10 cellular contexts compared by ENCODE assay signal in genomic region chr20:45842169-45842812, GRCh38. TPM values are rescaled to one million over a fixed set of nuclear protein-coding genes. Genes with fewer than 3 reads are reported as not detected.
DNase-seq lines count a peak whose midpoint lies in the region; ATAC-seq and TF ChIP-seq lines count a peak whose summit lies in the region.
"Had no signal": no experiment of that assay in that cellular context is flagged by ENCODE, and none has a peak within 500 bp of the region (broad histone marks: within the 10 kb centered on the region; RNA-seq: fewer than 3 reads in every experiment).

No MANE protein-coding gene starts in this region.

- peak overlapping the region; percentile 20 for H3K27ac Mint-ChIP-seq in activated naive CD4-positive, alpha-beta T cell treated with anti-CD3 and anti-CD28 coated beads, Interleukin-2, amount 10 ng/mL, durations not matched to agents 7 days and 5 days

- H3K27me3 Mint-ChIP-seq in activated naive CD4-positive, alpha-beta T cell treated with anti-CD3 and anti-CD28 coated beads, Interleukin-2, amount 10 ng/mL, durations not matched to agents 7 days and 5 days, result no peaks in the 10 kb centered on the region

- POLR2A ChIA-PET in OCI-LY7 (lab: Charles Lee), result interaction anchor here (0.6 to 2.4 kb wide), 12 partner anchors 10 to 166 kb away, joined by 3 to 11 read pairs (median 5); partner anchors contain the start of genes ACOT8, SNX21, ZSWIM1 and ZSWIM3

- intact Hi-C loops in OCI-LY7 (cut with micrococcal nuclease; ENCODE audit: unreplicated experiment) (no loop called here), aorta (cut with DNase I) (no loop called here)

- H3K9me2 ChIP-seq in OCI-LY7 (ENCODE audit: insufficient read depth, low read length), result no peaks in the 10 kb centered on the region
- no peaks in the 10 kb centered on the region for H3K9me2 ChIP-seq in MM.1S (replicated peaks; ENCODE audit: insufficient read depth, low read length)

- TF ChIP-seq CTCF in OCI-LY7 (conservative IDR thresholded peaks at IDR 0.05; ENCODE audit: low read length), result no peak
- no peak for TF ChIP-seq CTCF in MM.1S (IDR thresholded peaks at IDR 0.05; ENCODE audit: low read length)

- H3K27me3 ChIP-seq in aorta (ENCODE audit: control insufficient read depth in 1 of 2, insufficient read depth in 2 of 2, low read length in 1 of 2) (no peaks in the 10 kb centered on the region), MM.1S (replicated peaks; ENCODE audit: insufficient read depth, low read length) (no peaks in the 10 kb centered on the region)

- DNase-seq in activated naive CD4-positive, alpha-beta T cell treated with anti-CD3 and anti-CD28 coated beads, Interleukin-2, amount 10 ng/mL, durations not matched to agents 7 days and 5 days, result no peak
- no peak for DNase-seq in activated naive CD4-positive, alpha-beta T cell treated with Interleukin-2 at 50 U/mL for 16 hours
- peak; percentile 84 for DNase-seq in OCI-LY7 (ENCODE audit: low spot score)
- DNase-seq in hepatic stellate cell (ENCODE audit: low spot score), result peak; percentile 32
- no peak for DNase-seq in aorta
- no peak for DNase-seq in MM.1S
- DNase-seq in SHP77 (lab: John Stamatoyannopoulos, UW), result no peak
- DNase-seq: ACHN; activated naive CD4-positive, alpha-beta T cell treated with anti-CD3 and anti-CD28 coated beads, Interleukin-2, amount 50 U/mL, for 16 hours had no signal

- peaks cover 32% of the 10 kb centered on the region; the same call in 1 of the 2 replicates for H3K36me3 ChIP-seq in OCI-LY7 (ENCODE audit: insufficient read depth, low read length)
- peaks cover 0 to 3% of the 10 kb centered on the region in 2 donors for H3K36me3 ChIP-seq in aorta (ENCODE audit: control insufficient read depth in 1 of 2, insufficient read depth in 2 of 2, low read length in 1 of 2)
- H3K36me3 ChIP-seq in MM.1S (replicated peaks; ENCODE audit: insufficient read depth, low read length), result no peaks in the 10 kb centered on the region

- BruUV-seq in OCI-LY7 (replicated peaks; lab: Mats Ljungman, UMichigan), result TSS peak; percentile 35

- H2AFZ ChIP-seq in OCI-LY7 (ENCODE audit: low read length) (peak overlapping the region; percentile 13; the same call in 1 of the 2 replicates), MM.1S (ENCODE audit: low read length) (no peak overlapping the region)

- H3K4me3 ChIP-seq in OCI-LY7 (ENCODE audit: low read depth, low read length, poor library complexity, severe bottlenecking), result peak overlapping the region; percentile 12
- H3K4me3 ChIP-seq in aorta (ENCODE audit: low read length in 2 of 2), result no peak overlapping the region
- no peak overlapping the region for H3K4me3 ChIP-seq in MM.1S (ENCODE audit: low read length)

- no peaks in the 10 kb centered on the region for H3F3A ChIP-seq in MM.1S (ENCODE audit: insufficient read depth, low read length)

- H3K4me1 ChIP-seq in OCI-LY7 (ENCODE audit: insufficient read depth, low read length, poor library complexity, severe bottlenecking), result peaks cover 20% of the 10 kb centered on the region
- H3K4me1 ChIP-seq in aorta (ENCODE audit: control insufficient read depth in 1 of 2, insufficient read depth in 2 of 2, low read length in 2 of 2), result no peaks in the 10 kb centered on the region
- H3K4me1 ChIP-seq in MM.1S (ENCODE audit: low read length), result no peaks in the 10 kb centered on the region

- CTCF ChIA-PET in activated naive CD4-positive, alpha-beta T cell treated with anti-CD3 and anti-CD28 coated beads, Interleukin-2, amount 10 ng/mL, durations not matched to agents 7 days and 5 days (lab: Charles Lee), result interaction anchor here (0.9 to 1.1 kb wide), 2 partner anchors 24 to 49 kb away, joined by 3 read pairs; partner anchors contain the start of genes CTSA and NEURL2
- CTCF ChIA-PET in OCI-LY7 (lab: Charles Lee; ENCODE audit: unreplicated experiment), result interaction anchor here (0.7 to 1.2 kb wide), 2 partner anchors 20 to 128 kb away, joined by 3 to 4 read pairs; no protein-coding TSS in a partner anchor

- no peaks in the 10 kb centered on the region for H3K9me3 Mint-ChIP-seq in activated naive CD4-positive, alpha-beta T cell treated with anti-CD3 and anti-CD28 coated beads, Interleukin-2, amount 10 ng/mL, durations not matched to agents 7 days and 5 days

- peak; percentile 19 for ATAC-seq in aorta (ENCODE audit: low FRiP score)
- no peak for ATAC-seq in HG03565 (IDR thresholded peaks at IDR 0.05; ENCODE audit: unreplicated experiment)

- H3K4me1 Mint-ChIP-seq in activated naive CD4-positive, alpha-beta T cell treated with anti-CD3 and anti-CD28 coated beads, Interleukin-2, amount 10 ng/mL, durations not matched to agents 7 days and 5 days, result no peaks in the 10 kb centered on the region

- peak overlapping the region; percentile 66 for H3K27ac ChIP-seq in OCI-LY7 (ENCODE audit: low read depth, low read length, poor library complexity, severe bottlenecking)
- peak overlapping the region in 1 of 2 donors; percentile 12 for H3K27ac ChIP-seq in aorta (ENCODE audit: low read depth in 1 of 2, low read length in 2 of 2)
- H3K27ac ChIP-seq in MM.1S (ENCODE audit: low read length), result no peak overlapping the region

- peaks cover 27% of the 10 kb centered on the region for H3K36me3 Mint-ChIP-seq in activated naive CD4-positive, alpha-beta T cell treated with anti-CD3 and anti-CD28 coated beads, Interleukin-2, amount 10 ng/mL, durations not matched to agents 7 days and 5 days

- peak overlapping the region; percentile 58 for H3K4me2 ChIP-seq in OCI-LY7 (ENCODE audit: low read length)
- H3K4me2 ChIP-seq in MM.1S (ENCODE audit: low read depth, low read length), result no peak overlapping the region

- H3K79me2 ChIP-seq in OCI-LY7 (ENCODE audit: insufficient read depth, low read depth, low read length) (no peaks in the 10 kb centered on the region), MM.1S (ENCODE audit: low read length) (no peaks in the 10 kb centered on the region)

- H3K9ac ChIP-seq in MM.1S (ENCODE audit: low read length), result no peak overlapping the region

- WGBS in aorta, 2 donors, result 45 to 49% methylated on average over 5 of the region's 5 CpGs

- H3K9me3 ChIP-seq in OCI-LY7 (ENCODE audit: low read length), result no peaks in the 10 kb centered on the region
- H3K9me3 ChIP-seq in aorta (ENCODE audit: control insufficient read depth, low read length), result no peaks in the 10 kb centered on the region
- H3K9me3 ChIP-seq in MM.1S (replicated peaks; ENCODE audit: insufficient read depth, low read length), result no peaks in the 10 kb centered on the region

- H3K4me3 Mint-ChIP-seq in activated naive CD4-positive, alpha-beta T cell treated with anti-CD3 and anti-CD28 coated beads, Interleukin-2, amount 10 ng/mL, durations not matched to agents 7 days and 5 days, result no peak overlapping the region

- H4K20me1 ChIP-seq in OCI-LY7 (ENCODE audit: insufficient read depth, low read length) (no peaks in the 10 kb centered on the region), MM.1S (ENCODE audit: insufficient read depth, low read length) (no peaks in the 10 kb centered on the region)

RNA-seq across cellular contexts. Expression of gene SNX21, which starts 8.7 kb away (rescaled TPM):
- 0.49 and 0.79 TPM in 2 replicates for total RNA-seq in OCI-LY7 (2014; rRNA removed; shearing (Covaris generic))
- total RNA-seq in OCI-LY7 (2022) (0.49 and 1.1 TPM in 2 replicates), aorta (10 to 100 TPM; 36.2 to 57.7 TPM)
- polyA plus RNA-seq in aorta, result 100 to 1,000 TPM in 1 of 2 donors, 10 to 100 TPM in 1; 14.9 to 117 TPM

RNA-seq across cellular contexts. Expression of gene ACOT8, which starts 14.9 kb away (rescaled TPM):
- total RNA-seq in OCI-LY7 (2014; rRNA removed; shearing (Covaris generic)), result 37.1 and 44.6 TPM in 2 replicates
- total RNA-seq in OCI-LY7 (2022), result 28.0 and 28.2 TPM in 2 replicates
- 10 to 100 TPM; 11.2 to 15.8 TPM for total RNA-seq in aorta
- polyA plus RNA-seq in aorta, result 10 to 100 TPM; 24.3 to 32.5 TPM

RNA-seq across cellular contexts. Expression of gene ZSWIM3, which starts 15.1 kb away (rescaled TPM):
- 5.7 and 12.0 TPM in 2 replicates for total RNA-seq in OCI-LY7 (2014; rRNA removed; shearing (Covaris generic))
- total RNA-seq in OCI-LY7 (2022) (6.0 and 6.8 TPM in 2 replicates), aorta (1 to 10 TPM; 2.5 to 4.5 TPM)
- polyA plus RNA-seq in aorta, result 1 to 10 TPM; 1.5 to 1.7 TPM

RNA-seq across cellular contexts. Expression of gene TNNC2, which starts 15.2 kb away (rescaled TPM):
- total RNA-seq in OCI-LY7 (2014; rRNA removed; shearing (Covaris generic)), result not detected in 2 replicates
- total RNA-seq in OCI-LY7 (2022), result not detected in 2 replicates
- total RNA-seq in aorta, result not detected
- polyA plus RNA-seq in aorta, result 10 to 100 TPM in 1 of 2 donors, 1 to 10 TPM in 1; 1.9 to 26.3 TPM

RNA-seq across cellular contexts. Expression of gene UBE2C, which starts 29.8 kb away (rescaled TPM):
- total RNA-seq in OCI-LY7 (2014; rRNA removed; shearing (Covaris generic)), result 225 and 269 TPM in 2 replicates
- 222 and 255 TPM in 2 replicates for total RNA-seq in OCI-LY7 (2022)
- total RNA-seq in aorta, result 1 to 10 TPM; 1.0 to 1.9 TPM
- polyA plus RNA-seq in aorta, result 1 to 10 TPM in 1 of 2 donors, not detected in 1; 5.0 TPM

Comparison
In these comparisons a context has a peak if more than half of its experiments do, and no peak if none do; other contexts are left out.
1. DNase-seq: peak in OCI-LY7 (single experiment) and hepatic stellate cell (single experiment); none in activated naive CD4-positive, alpha-beta T cell treated with anti-CD3 and anti-CD28 coated beads, Interleukin-2, amount 10 ng/mL, durations not matched to agents 7 days and 5 days (single experiment), activated naive CD4-positive, alpha-beta T cell treated with Interleukin-2 at 50 U/mL for 16 hours (single experiment), aorta (0 of 2), MM.1S (single experiment) and SHP77 (0 of 2).
2. RNA of gene SNX21, which starts 8.7 kb away (total RNA-seq): 36.2 to 57.7 TPM in aorta; 0.49 to 1.1 TPM in OCI-LY7; every median in the first group is over 10 times any median in the second.